Comparison of ENCODE assay signal across 25 cellular contexts in genomic region chr15:78362716-78363426, GRCh38. TPM values are rescaled to one million over a fixed set of nuclear protein-coding genes. Genes with fewer than 3 reads are reported as not detected.
DNase-seq lines count a peak whose midpoint lies in the region; ATAC-seq and TF ChIP-seq lines count a peak whose summit lies in the region.
"Had no signal": no experiment of that assay in that cellular context is flagged by ENCODE, and none has a peak within 500 bp of the region (broad histone marks: within the 10 kb centered on the region; RNA-seq: fewer than 3 reads in every experiment).

No MANE protein-coding gene starts in this region.

- DNase-seq in GM04503 (ENCODE audit: low read depth) (peak; percentile 23), GF-D8 (lab: John Stamatoyannopoulos, UW) (no peak), occipital lobe (lab: John Stamatoyannopoulos, UW) (no peak)
- DNase-seq: Calu3, DMS79 treated with DMSO at 0.1 percent for 48 hours, KG1, MG63, NCI-H2029, NCI-H446, NCI-H526, NCI-H82, PC-9, Right ventricle myocardium superior, RPMI8226 had no signal

- no peaks in the 10 kb centered on the region for H3K36me3 Mint-ChIP-seq in nephron (ENCODE audit: low read depth)
- H3K36me3 Mint-ChIP-seq in stimulated activated memory B cell treated with anti-CD40 and anti-IgM and Interleukin-4, amounts not matched to agents 10 μg/mL and 1 μg/mL and 100 μg/mL, for 72 hours: no peaks in the 10 kb centered on the region

- H3K4me3 Mint-ChIP-seq in nephron: no peak overlapping the region
- H3K4me3 Mint-ChIP-seq in stimulated activated memory B cell treated with anti-CD40 and anti-IgM and Interleukin-4, amounts not matched to agents 10 μg/mL and 1 μg/mL and 100 μg/mL, for 72 hours: no peak overlapping the region

- ATAC-seq in stimulated activated memory B cell treated with anti-CD40 and anti-IgM and Interleukin-4, amounts not matched to agents 10 μg/mL and 1 μg/mL and 100 μg/mL, for 72 hours: peak; percentile 14
- no peak for ATAC-seq in GM18517 (IDR thresholded peaks at IDR 0.05; ENCODE audit: unreplicated experiment)
- no peak for ATAC-seq in GM21423 (IDR thresholded peaks at IDR 0.05; ENCODE audit: unreplicated experiment)
- ATAC-seq: HCT116, HepG2 had no signal

- H3K27ac Mint-ChIP-seq in nephron: peak overlapping the region; percentile 14 to 50 (median 48)
- no peak overlapping the region for H3K27ac Mint-ChIP-seq in stimulated activated memory B cell treated with anti-CD40 and anti-IgM and Interleukin-4, amounts not matched to agents 10 μg/mL and 1 μg/mL and 100 μg/mL, for 72 hours

- peaks cover 61% of the 10 kb centered on the region for H3K4me1 Mint-ChIP-seq in nephron
- H3K4me1 Mint-ChIP-seq in stimulated activated memory B cell treated with anti-CD40 and anti-IgM and Interleukin-4, amounts not matched to agents 10 μg/mL and 1 μg/mL and 100 μg/mL, for 72 hours: no peaks in the 10 kb centered on the region

- H3K9me3 Mint-ChIP-seq in nephron: no peaks in the 10 kb centered on the region
- no peaks in the 10 kb centered on the region for H3K9me3 Mint-ChIP-seq in stimulated activated memory B cell treated with anti-CD40 and anti-IgM and Interleukin-4, amounts not matched to agents 10 μg/mL and 1 μg/mL and 100 μg/mL, for 72 hours

- no peak for TF ChIP-seq CTCF in nephron (IDR thresholded peaks at IDR 0.05; ENCODE audit: unreplicated experiment in 3 of 3)

- H3K27me3 Mint-ChIP-seq in nephron (ENCODE audit: low read depth): peaks cover 1% of the 10 kb centered on the region
- H3K27me3 Mint-ChIP-seq in stimulated activated memory B cell treated with anti-CD40 and anti-IgM and Interleukin-4, amounts not matched to agents 10 μg/mL and 1 μg/mL and 100 μg/mL, for 72 hours: peaks cover 43% of the 10 kb centered on the region

TF ChIP-seq in PFSK-1, 5 proteins besides CTCF, POLR2A, EP300 and RAD21:
- TF ChIP-seq, protein P1, sequence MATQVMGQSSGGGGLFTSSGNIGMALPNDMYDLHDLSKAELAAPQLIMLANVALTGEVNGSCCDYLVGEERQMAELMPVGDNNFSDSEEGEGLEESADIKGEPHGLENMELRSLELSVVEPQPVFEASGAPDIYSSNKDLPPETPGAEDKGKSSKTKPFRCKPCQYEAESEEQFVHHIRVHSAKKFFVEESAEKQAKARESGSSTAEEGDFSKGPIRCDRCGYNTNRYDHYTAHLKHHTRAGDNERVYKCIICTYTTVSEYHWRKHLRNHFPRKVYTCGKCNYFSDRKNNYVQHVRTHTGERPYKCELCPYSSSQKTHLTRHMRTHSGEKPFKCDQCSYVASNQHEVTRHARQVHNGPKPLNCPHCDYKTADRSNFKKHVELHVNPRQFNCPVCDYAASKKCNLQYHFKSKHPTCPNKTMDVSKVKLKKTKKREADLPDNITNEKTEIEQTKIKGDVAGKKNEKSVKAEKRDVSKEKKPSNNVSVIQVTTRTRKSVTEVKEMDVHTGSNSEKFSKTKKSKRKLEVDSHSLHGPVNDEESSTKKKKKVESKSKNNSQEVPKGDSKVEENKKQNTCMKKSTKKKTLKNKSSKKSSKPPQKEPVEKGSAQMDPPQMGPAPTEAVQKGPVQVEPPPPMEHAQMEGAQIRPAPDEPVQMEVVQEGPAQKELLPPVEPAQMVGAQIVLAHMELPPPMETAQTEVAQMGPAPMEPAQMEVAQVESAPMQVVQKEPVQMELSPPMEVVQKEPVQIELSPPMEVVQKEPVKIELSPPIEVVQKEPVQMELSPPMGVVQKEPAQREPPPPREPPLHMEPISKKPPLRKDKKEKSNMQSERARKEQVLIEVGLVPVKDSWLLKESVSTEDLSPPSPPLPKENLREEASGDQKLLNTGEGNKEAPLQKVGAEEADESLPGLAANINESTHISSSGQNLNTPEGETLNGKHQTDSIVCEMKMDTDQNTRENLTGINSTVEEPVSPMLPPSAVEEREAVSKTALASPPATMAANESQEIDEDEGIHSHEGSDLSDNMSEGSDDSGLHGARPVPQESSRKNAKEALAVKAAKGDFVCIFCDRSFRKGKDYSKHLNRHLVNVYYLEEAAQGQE (IDR thresholded peaks at IDR 0.05; ENCODE audit: insufficient read depth in 1 of 2, low read depth in 2 of 2, low read length in 2 of 2): peak; percentile 60 to 65; a peak in 2 of 4 replicates
- TF ChIP-seq TAF1 (IDR thresholded peaks at IDR 0.05; ENCODE audit: borderline replicate concordance, insufficient read depth, low read length): no peak

RNA-seq across cellular contexts. Expression of gene CRABP1, which starts 22.7 kb away (rescaled TPM):
- polyA plus RNA-seq in PFSK-1 (2012; ENCODE audit: insufficient read length, low read depth): 0.70 TPM
- 10.5 TPM for total RNA-seq in occipital lobe
- total RNA-seq: Calu3, H4, HepG2, HT1080, PC-9, Right ventricle myocardium superior, SK-MEL-5 had no signal
- polyA plus RNA-seq: BJ, HepG2 had no signal
